Comparison of ENCODE assay signal across 7 cellular contexts in genomic region chr1:181189691-181190361, GRCh38.
DNase-seq lines count a peak whose midpoint lies in the region; ATAC-seq and TF ChIP-seq lines count a peak whose summit lies in the region.

No MANE protein-coding gene starts in this region.

- POLR2A ChIA-PET in naive thymus-derived CD8-positive, alpha-beta T cell (lab: Charles Lee) = interaction anchor here (1.3 to 2.3 kb wide), 2 partner anchors 235 to 239 kb away, joined by 3 to 9 read pairs; no protein-coding TSS in a partner anchor

- H3K4me3 Mint-ChIP-seq in naive thymus-derived CD8-positive, alpha-beta T cell = peak overlapping the region in 7 of 10 donors; percentile 11 to 76 (median 54)
- peak overlapping the region; percentile 20 for H3K4me3 Mint-ChIP-seq in stimulated activated effector memory CD8-positive, alpha-beta T cell treated with anti-CD3 and anti-CD28 coated beads, Interleukin-12 subunit alpha, Interleukin-12 subunit beta, amount 100 ng/mL, for 72 hours

- peak; percentile 100 for TF ChIP-seq CTCF in GM12875 (IDR thresholded peaks at IDR 0.05; ENCODE audit: borderline replicate concordance, insufficient read depth, low read depth, low read length)

- H3K36me3 Mint-ChIP-seq in naive thymus-derived CD8-positive, alpha-beta T cell = peaks cover 0 to 6% (median 0%) of the 10 kb centered on the region in 3 donors
- H3K36me3 Mint-ChIP-seq in stimulated activated effector memory CD8-positive, alpha-beta T cell treated with anti-CD3 and anti-CD28 coated beads, Interleukin-12 subunit alpha, Interleukin-12 subunit beta, amount 100 ng/mL, for 72 hours = no peaks in the 10 kb centered on the region

- H3K4me1 Mint-ChIP-seq in naive thymus-derived CD8-positive, alpha-beta T cell = peaks cover 4 to 13% (median 7%) of the 10 kb centered on the region in 4 donors
- peaks cover 13% of the 10 kb centered on the region for H3K4me1 Mint-ChIP-seq in stimulated activated effector memory CD8-positive, alpha-beta T cell treated with anti-CD3 and anti-CD28 coated beads, Interleukin-12 subunit alpha, Interleukin-12 subunit beta, amount 100 ng/mL, for 72 hours

- no peak overlapping the region for H3K4me3 ChIP-seq in GM12875 (ENCODE audit: low read depth, low read length)

- peak; percentile 50 to 67 for DNase-seq in NOMO-1 (lab: John Stamatoyannopoulos, UW; ENCODE audit: unreplicated experiment in 2 of 2)
- DNase-seq in activated CD8-positive, alpha-beta memory T cell treated with anti-CD3 and anti-CD28 coated beads, Interleukin-2, amount 50 U/mL, for 48 hours = peak; percentile 97
- DNase-seq in naive thymus-derived CD8-positive, alpha-beta T cell = peak; percentile 58 to 86 (median 80)
- peak; percentile 86 to 90 for DNase-seq in stimulated activated effector memory CD8-positive, alpha-beta T cell treated with anti-CD3 and anti-CD28 coated beads, Interleukin-12 subunit alpha, Interleukin-12 subunit beta, amount 100 ng/mL, for 72 hours (ENCODE audit: low spot score in 2 of 2)

- H3K27me3 Mint-ChIP-seq in naive thymus-derived CD8-positive, alpha-beta T cell = peaks cover 0 to 20% (median 5%) of the 10 kb centered on the region in 5 donors

- peaks cover 0 to 6% (median 0%) of the 10 kb centered on the region in 9 donors for H3K9me3 Mint-ChIP-seq in naive thymus-derived CD8-positive, alpha-beta T cell
- H3K9me3 Mint-ChIP-seq in stimulated activated effector memory CD8-positive, alpha-beta T cell treated with anti-CD3 and anti-CD28 coated beads, Interleukin-12 subunit alpha, Interleukin-12 subunit beta, amount 100 ng/mL, for 72 hours = no peaks in the 10 kb centered on the region

- ATAC-seq in HG02981 (IDR thresholded peaks at IDR 0.05; ENCODE audit: unreplicated experiment) = peak; percentile 64
- peak; percentile 85 for ATAC-seq in esophagus mucosa
- peak; percentile 94 to 98 for ATAC-seq in naive thymus-derived CD8-positive, alpha-beta T cell
- peak; percentile 82 for ATAC-seq in stimulated activated effector memory CD8-positive, alpha-beta T cell treated with anti-CD3 and anti-CD28 coated beads, Interleukin-12 subunit alpha, Interleukin-12 subunit beta, amount 100 ng/mL, for 72 hours

- H3K27ac Mint-ChIP-seq in naive thymus-derived CD8-positive, alpha-beta T cell = peak overlapping the region in 1 of 10 donors; percentile 10
- H3K27ac Mint-ChIP-seq in stimulated activated effector memory CD8-positive, alpha-beta T cell treated with anti-CD3 and anti-CD28 coated beads, Interleukin-12 subunit alpha, Interleukin-12 subunit beta, amount 100 ng/mL, for 72 hours = no peak overlapping the region
